In genomic region chr5:179261301-179262125, GRCh38 we compare ENCODE assay signal across 9 cellular contexts.
DNase-seq lines count a peak whose midpoint lies in the region; ATAC-seq, FAIRE-seq and TF ChIP-seq lines count a peak whose summit lies in the region.
"Had no signal": no experiment of that assay in that cellular context is flagged by ENCODE, and none has a peak within 500 bp of the region (broad histone marks: within the 10 kb centered on the region; RNA-seq: fewer than 3 reads in every experiment).

No MANE protein-coding gene starts in this region.

- H3K4me1 ChIP-seq in adrenal gland (replicated peaks in 1 of 2), result peaks cover 0 to 14% of the 10 kb centered on the region in 2 donors
- peaks cover 0 to 9% of the 10 kb centered on the region in 2 donors for H3K4me1 ChIP-seq in kidney (ENCODE audit: control insufficient read depth in 1 of 2, insufficient read depth in 1 of 2, low read depth in 1 of 2, low read length in 2 of 2)
- peaks cover 13 to 15% of the 10 kb centered on the region in 2 donors for H3K4me1 ChIP-seq in uterus

- 76 to 93% (median 78%) methylated on average over 9 to 21 of the region's 21 CpGs for WGBS in adrenal gland, 4 donors

- FAIRE-seq in kidney (lab: Jason Lieb, UNC), result no peak

- peak; percentile 6 to 16 for DNase-seq in stimulated activated CD4-positive, alpha-beta T cell treated with anti-CD3 and anti-CD28 coated beads, Interleukin-2, amount 100 ng/mL, for 24 hours
- no peak for DNase-seq in stimulated activated CD4-positive, alpha-beta T cell treated with anti-CD3 and anti-CD28 coated beads, Interleukin-4, amount 100 ng/mL, for 4 hours
- DNase-seq in adrenal gland (peak in 4 of 7 donors; percentile 6 to 35 (median 8)), kidney (peak; percentile 63), uterus (peak; percentile 27 to 38), GF-D8 (lab: John Stamatoyannopoulos, UW) (no peak), NCI-H1092 (lab: John Stamatoyannopoulos, UW) (no peak)
- DNase-seq: effector memory CD4-positive, alpha-beta T cell had no signal

- H3K4me3 ChIP-seq in adrenal gland (no peak overlapping the region), kidney (ENCODE audit: low read length in 2 of 2) (no peak overlapping the region), uterus (no peak overlapping the region)

- H3K27me3 ChIP-seq in adrenal gland (no peaks in the 10 kb centered on the region), uterus (no peaks in the 10 kb centered on the region)

- intact Hi-C loops in adrenal gland (cut with DNase I), result no loop called here
- intact Hi-C loops in kidney (cut with DNase I), result no loop called here
- intact Hi-C loops in uterus (cut with DNase I; ENCODE audit: low total_unique reads), result no loop called here

- TF ChIP-seq POLR2A in adrenal gland (IDR thresholded peaks at IDR 0.05), result no peak
- no peak for TF ChIP-seq POLR2A in uterus (IDR thresholded peaks at IDR 0.05)

- H3K9ac ChIP-seq in kidney (ENCODE audit: low read length in 2 of 2), result no peak overlapping the region

- H3K36me3 ChIP-seq in adrenal gland (replicated peaks in 1 of 2) (no peaks in the 10 kb centered on the region), kidney (ENCODE audit: control insufficient read depth in 1 of 2, insufficient read depth in 2 of 2, low read length in 2 of 2) (no peaks in the 10 kb centered on the region), uterus (no peaks in the 10 kb centered on the region)

- ATAC-seq in HG02840 (IDR thresholded peaks at IDR 0.05; ENCODE audit: low FRiP score, unreplicated experiment), result no peak

- H3K9me3 ChIP-seq in adrenal gland (replicated peaks in 1 of 3), result no peaks in the 10 kb centered on the region
- no peaks in the 10 kb centered on the region for H3K9me3 ChIP-seq in kidney (ENCODE audit: control insufficient read depth in 1 of 2, low read length in 2 of 2)
- H3K9me3 ChIP-seq in uterus, result no peaks in the 10 kb centered on the region

- H3K27ac ChIP-seq in adrenal gland (no peak overlapping the region), kidney (ENCODE audit: low read depth in 2 of 2, low read length in 2 of 2) (no peak overlapping the region), uterus (peak overlapping the region in 1 of 2 donors; percentile 2)

- TF ChIP-seq CTCF in adrenal gland (IDR thresholded peaks at IDR 0.05), result no peak
- TF ChIP-seq CTCF in kidney (IDR thresholded peaks at IDR 0.05; ENCODE audit: borderline replicate concordance, extremely low read depth, insufficient read depth), result no peak
- peak in 2 of 4 experiments; percentile 10 to 33 for TF ChIP-seq CTCF in uterus (IDR thresholded peaks at IDR 0.05)

Comparison
In these comparisons a context has a peak if more than half of its experiments do, and no peak if none do; other contexts are left out.
1. DNase-seq: peak in stimulated activated CD4-positive, alpha-beta T cell treated with anti-CD3 and anti-CD28 coated beads, Interleukin-2, amount 100 ng/mL, for 24 hours (2 of 2), adrenal gland (4 of 7), kidney (single experiment) and uterus (2 of 2); none in stimulated activated CD4-positive, alpha-beta T cell treated with anti-CD3 and anti-CD28 coated beads, Interleukin-4, amount 100 ng/mL, for 4 hours (0 of 2), GF-D8 (single experiment) and NCI-H1092 (single experiment).